ENCODE assay signal across 8 cellular contexts in genomic region chrX:47144626-47145407, GRCh38. TPM values are rescaled to one million over a fixed set of nuclear protein-coding genes. Genes with fewer than 3 reads are reported as not detected.
DNase-seq lines count a peak whose midpoint lies in the region; TF ChIP-seq lines count a peak whose summit lies in the region.

TSS of gene NDUFB11 (minus strand) at chrX:47144702. CDS start at chrX:47144679, 23 bp downstream.
TSS of gene RBM10 (plus strand) at chrX:47145221. CDS start at chrX:47147482, 2,261 bp downstream.

- peaks cover 31% of the 10 kb centered on the region for H3K79me2 ChIP-seq in neural cell (replicated peaks; ENCODE audit: insufficient read depth, low read length)

- H3K4me1 ChIP-seq in HAP-1 (no peaks in the 10 kb centered on the region), stomach (peaks cover 0 to 35% (median 25%) of the 10 kb centered on the region in 4 donors)

- TF ChIP-seq CTCF in fibroblast of the aortic adventitia (IDR thresholded peaks at IDR 0.05; ENCODE audit: insufficient read depth, low read length) (peak; percentile 67), neural cell (IDR thresholded peaks at IDR 0.05; ENCODE audit: poor library complexity, severe bottlenecking) (peak; percentile 82), stomach (IDR thresholded peaks at IDR 0.05) (peak in 6 of 7 experiments; percentile 49 to 82 (median 59))

- H3K27me3 ChIP-seq in HAP-1 (ENCODE audit: low read depth) (no peaks in the 10 kb centered on the region), MG63 (no peaks in the 10 kb centered on the region), neural cell (ENCODE audit: insufficient read depth, low read depth, low read length) (no peaks in the 10 kb centered on the region), stomach (peaks cover 0 to 4% (median 0%) of the 10 kb centered on the region in 3 donors)

- no peak within 1 kb of the TSS for H2AFZ ChIP-seq in neural cell (ENCODE audit: low read depth, low read length)

- H3K27ac ChIP-seq in neural cell (ENCODE audit: low read length) = peak within 1 kb of the TSS; percentile 97
- H3K27ac ChIP-seq in stomach = peak within 1 kb of the TSS; percentile 90 to 99 (median 95)

- peaks cover 49% of the 10 kb centered on the region for H3K36me3 ChIP-seq in HAP-1 (replicated peaks)
- H3K36me3 ChIP-seq in MG63 = peaks cover 4% of the 10 kb centered on the region
- H3K36me3 ChIP-seq in neural cell (ENCODE audit: insufficient read depth, low read length) = no peaks in the 10 kb centered on the region
- peaks cover 0 to 28% (median 19%) of the 10 kb centered on the region in 4 donors for H3K36me3 ChIP-seq in stomach

- TF ChIP-seq RAD21 in neural cell (conservative IDR thresholded peaks at IDR 0.05) = no peak

- TF ChIP-seq EP300 in neural cell (conservative IDR thresholded peaks at IDR 0.05; ENCODE audit: poor library complexity, severe bottlenecking) = peak; percentile 17
- TF ChIP-seq EP300 in stomach (IDR thresholded peaks at IDR 0.05) = no peak

- H3K9me3 ChIP-seq in HAP-1 = no peaks in the 10 kb centered on the region
- H3K9me3 ChIP-seq in MG63 = no peaks in the 10 kb centered on the region
- no peaks in the 10 kb centered on the region for H3K9me3 ChIP-seq in neural cell (ENCODE audit: low read length)
- H3K9me3 ChIP-seq in stomach = peaks cover 0 to 4% (median under 1%) of the 10 kb centered on the region in 4 donors

- H3K4me3 ChIP-seq in HAP-1 (peak within 1 kb of the TSS; percentile 97), MG63 (peak within 1 kb of the TSS; percentile 83), fibroblast of the aortic adventitia (ENCODE audit: low read depth, low read length) (peak within 1 kb of the TSS; percentile 80), neural cell (ENCODE audit: low read length) (peak within 1 kb of the TSS; percentile 79), stomach (peak within 1 kb of the TSS; percentile 57 to 73 (median 59))

- H3K9ac ChIP-seq in neural cell (ENCODE audit: low read length) = peak within 1 kb of the TSS; percentile 98

- intact Hi-C loops in stomach (cut with DNase I; ENCODE audit: low total_unique reads) = no loop called here

- H3K9me2 ChIP-seq in neural cell (ENCODE audit: insufficient read depth, low read length) = no peaks in the 10 kb centered on the region

- DNase-seq in GDM1 (lab: John Stamatoyannopoulos, UW) (peak; percentile 88), HAP-1 (ENCODE audit: low spot score in 2 of 2) (peak; percentile 97 to 99), MG63 (peak; percentile 95), SHP77 treated with DMSO at 0.1 percent for 48 hours (lab: John Stamatoyannopoulos, UW) (peak; percentile 59), fibroblast of the aortic adventitia (ENCODE audit: low read depth) (peak; percentile 94), stomach (peak; percentile 92)
- DNase-seq in activated effector memory CD4-positive, alpha-beta T cell treated with anti-CD3 and anti-CD28 coated beads, Interleukin-2, amount 50 U/mL, for 16 hours = peak; percentile 96

- H3K4me2 ChIP-seq in neural cell (ENCODE audit: low read length) = peak within 1 kb of the TSS; percentile 65

- in situ Hi-C loops in HAP-1 (cut with MboI; ENCODE audit: low sequenced_read_pairs) = no loop called here

- peak in 1 of 4 donors; percentile 41 for TF ChIP-seq POLR2A in stomach (IDR thresholded peaks at IDR 0.05)

- WGBS in stomach, 5 donors = 0 to 44% (median 6%) methylated on average over 16 to 56 of the region's 56 CpGs

- H4K20me1 ChIP-seq in neural cell (ENCODE audit: insufficient read depth) = peaks cover 3% of the 10 kb centered on the region

- H3F3A ChIP-seq in neural cell (ENCODE audit: insufficient read depth, low read length, poor library complexity, severe bottlenecking) = no peaks in the 10 kb centered on the region

TF ChIP-seq in neural cell, 6 proteins besides CTCF, POLR2A, EP300 and RAD21:
- TF ChIP-seq TAF1 (IDR thresholded peaks at IDR 0.05; ENCODE audit: low read depth) = peak; percentile 44
- no peak for TF ChIP-seq EZH2 (IDR thresholded peaks at IDR 0.05; ENCODE audit: borderline replicate concordance, insufficient read depth, low read length, poor library complexity, severe bottlenecking)
- peak; percentile 77 for TF ChIP-seq POLR2AphosphoS5 (IDR thresholded peaks at IDR 0.05)
- no peak for TF ChIP-seq SMC3 (conservative IDR thresholded peaks at IDR 0.05; ENCODE audit: poor library complexity)
- TF ChIP-seq REST (IDR thresholded peaks at IDR 0.05; ENCODE audit: borderline replicate concordance) = peak; percentile 82
- TF ChIP-seq MXI1 (conservative IDR thresholded peaks at IDR 0.05; ENCODE audit: poor library complexity, severe bottlenecking) = peak; percentile 74

RNA-seq across cellular contexts. Expression of gene NDUFB11, which starts in this region (rescaled TPM):
- 65.9 and 80.8 TPM in 2 replicates for total RNA-seq in MG63 (2014; rRNA removed; shearing (Covaris generic); ENCODE audit: low replicate concordance)
- 45.5 and 94.4 TPM in 2 replicates for total RNA-seq in fibroblast of the aortic adventitia (ENCODE audit: low replicate concordance)
- polyA plus RNA-seq in neural cell = 184 and 195 TPM in 2 replicates
- polyA minus RNA-seq in neural cell = 53.6 and 67.1 TPM in 2 replicates
- total RNA-seq in stomach = 100 to 1,000 TPM in 3 of 5 donors, 10 to 100 TPM in 2; 45.3 to 408 (median 196) TPM
- polyA plus RNA-seq in stomach = 10 to 100 TPM; 86.0 to 97.7 (median 90.8) TPM

RNA-seq across cellular contexts. Expression of gene RBM10, which starts in this region (rescaled TPM):
- total RNA-seq in MG63 (2014; rRNA removed; shearing (Covaris generic); ENCODE audit: low replicate concordance) = 36.9 and 46.9 TPM in 2 replicates
- total RNA-seq in fibroblast of the aortic adventitia (ENCODE audit: low replicate concordance) (22.7 and 37.9 TPM in 2 replicates), stomach (10 to 100 TPM in 4 of 5 donors, 1 to 10 TPM in 1; 1.8 to 51.3 (median 26.8) TPM)
- polyA plus RNA-seq in neural cell (53.1 and 64.9 TPM in 2 replicates), stomach (10 to 100 TPM; 21.2 to 28.4 (median 22.9) TPM)
- polyA minus RNA-seq in neural cell = 63.9 and 75.5 TPM in 2 replicates

Comparison
In these comparisons a context has a peak if more than half of its experiments do, and no peak if none do; other contexts are left out.
1. Peak in every context shown above with its lines: DNase-seq, H3K4me3 ChIP-seq and H3K27ac ChIP-seq.